In genomic region chr1:35557118-35557610, GRCh38 we compare ENCODE assay signal across 8 cellular contexts. TPM values are rescaled to one million over a fixed set of nuclear protein-coding genes. Genes with fewer than 3 reads are reported as not detected.
DNase-seq lines count a peak whose midpoint lies in the region; ATAC-seq and TF ChIP-seq lines count a peak whose summit lies in the region.

Gene KIAA0319L (minus strand): TSS chr1:35557403. CDS start chr1:35554491, 2,912 bp downstream.

- POLR2A ChIA-PET in PC-9 (lab: Charles Lee; ENCODE audit: unreplicated experiment), result interaction anchor here (0.6 to 0.7 kb wide), 3 partner anchors 52 to 292 kb away, joined by 3 to 4 read pairs (median 4); no protein-coding TSS in a partner anchor

- no peaks in the 10 kb centered on the region for H3F3A ChIP-seq in PC-9 (ENCODE audit: insufficient read depth, low read depth)

- H4K20me1 ChIP-seq in PC-9 (ENCODE audit: insufficient read depth), result peaks cover 16% of the 10 kb centered on the region; the same call in 1 of the 2 replicates

- intact Hi-C loops in PC-9 (cut with micrococcal nuclease; ENCODE audit: unreplicated experiment), result loop anchor here (2.0 to 5.0 kb wide), 2 partner anchors 365 to 698 kb away; partner anchors contain the start of genes SFPQ and SMIM12

- H3K9me3 ChIP-seq in PC-9 (ENCODE audit: insufficient read depth, low read depth), result no peaks in the 10 kb centered on the region
- H3K9me3 ChIP-seq in skeletal muscle tissue (ENCODE audit: control insufficient read depth in 3 of 3, low read length in 3 of 3), result no peaks in the 10 kb centered on the region

- H3K4me2 ChIP-seq in PC-9, result peak within 1 kb of the TSS; percentile 82

- peak within 1 kb of the TSS; percentile 92 for H3K27ac ChIP-seq in PC-9
- peak within 1 kb of the TSS; percentile 94 for H3K27ac ChIP-seq in skeletal muscle tissue (ENCODE audit: low read depth, low read length)

- H3K4me1 ChIP-seq in PC-9 (replicated peaks; ENCODE audit: insufficient read depth) (peaks cover 10% of the 10 kb centered on the region), skeletal muscle tissue (ENCODE audit: control insufficient read depth in 3 of 3, insufficient read depth in 3 of 3, low read length in 3 of 3) (peaks cover 52 to 70% (median 58%) of the 10 kb centered on the region in 3 donors)

- 0 out of 2 replicates have a peak, but pooled peaks cover 13% of the 10 kb centered on the region for H3K36me3 ChIP-seq in PC-9 (ENCODE audit: low read depth)
- H3K36me3 ChIP-seq in skeletal muscle tissue (ENCODE audit: control insufficient read depth in 3 of 3, insufficient read depth in 3 of 3, low read length in 3 of 3), result peaks cover 10 to 18% (median 10%) of the 10 kb centered on the region in 3 donors

- H3K4me3 ChIP-seq in PC-9, result peak within 1 kb of the TSS; percentile 64
- H3K4me3 ChIP-seq in cardiac fibroblast (replicated peaks in 1 of 2; ENCODE audit: low read depth in 2 of 2, low read length in 2 of 2), result peak within 1 kb of the TSS; percentile 94 to 99
- H3K4me3 ChIP-seq in skeletal muscle tissue (ENCODE audit: low read length in 3 of 3), result peak within 1 kb of the TSS; percentile 90 to 97 (median 97)

- DNase-seq in NCI-H2081 (lab: John Stamatoyannopoulos, UW), result peak; percentile 94
- DNase-seq in NCI-H2081 treated with DMSO at 0.1 percent for 48 hours (lab: John Stamatoyannopoulos, UW), result no peak
- peak; percentile 60 to 83 for DNase-seq in PC-9
- DNase-seq in cardiac fibroblast (ENCODE audit: low read depth in 2 of 2), result peak in 1 of 2 donors; percentile 53
- peak; percentile 89 for DNase-seq in islet precursor cell

- no peak for TF ChIP-seq CTCF in PC-9 (conservative IDR thresholded peaks at IDR 0.05)
- no peak for TF ChIP-seq CTCF in cardiac fibroblast (IDR thresholded peaks at IDR 0.05; ENCODE audit: low read depth, low read length)

- H3K9me2 ChIP-seq in PC-9 (ENCODE audit: insufficient read depth), result no peaks in the 10 kb centered on the region

- H3K9ac ChIP-seq in skeletal muscle tissue (ENCODE audit: low read depth in 1 of 3, low read length in 3 of 3), result peak within 1 kb of the TSS; percentile 90 to 99 (median 98)

- peak within 1 kb of the TSS; percentile 84 for H2AFZ ChIP-seq in PC-9

- peak; percentile 63 for ATAC-seq in GM21360 (IDR thresholded peaks at IDR 0.05; ENCODE audit: unreplicated experiment)
- ATAC-seq in HG03565 (IDR thresholded peaks at IDR 0.05; ENCODE audit: unreplicated experiment), result peak; percentile 62

- BruUV-seq in PC-9 (replicated peaks; lab: Mats Ljungman, UMichigan), result no TSS peak

- H3K27me3 ChIP-seq in PC-9 (ENCODE audit: insufficient read depth, low read depth), result no peaks in the 10 kb centered on the region
- H3K27me3 ChIP-seq in skeletal muscle tissue (ENCODE audit: control insufficient read depth in 3 of 3, insufficient read depth in 3 of 3, low read length in 3 of 3), result no peaks in the 10 kb centered on the region

- peaks cover 42% of the 10 kb centered on the region for H3K79me2 ChIP-seq in PC-9 (ENCODE audit: low read depth)

- CTCF ChIA-PET in PC-9 (lab: Charles Lee), result interaction anchor here (0.5 to 2.1 kb wide), 5 partner anchors 37 to 696 kb away, joined by 3 to 9 read pairs (median 5); no protein-coding TSS in a partner anchor

RNA-seq across cellular contexts. Expression of gene KIAA0319L, which starts in this region (rescaled TPM):
- total RNA-seq in PC-9 (2021), result 69.1 and 72.0 TPM in 2 replicates
- 18.3 TPM for total RNA-seq in skeletal muscle tissue
